In genomic region chr18:63161728-63162195, GRCh38 we compare ENCODE assay signal across 8 cellular contexts.
DNase-seq lines count a peak whose midpoint lies in the region; ATAC-seq and TF ChIP-seq lines count a peak whose summit lies in the region.

No MANE protein-coding gene starts in this region.

- POLR2A ChIA-PET in SK-N-SH (lab: Yijun Ruan, JAX), result no interaction called here

- peak; percentile 48 for ATAC-seq in GM19023 (IDR thresholded peaks at IDR 0.05; ENCODE audit: unreplicated experiment)
- ATAC-seq in HG03159 (IDR thresholded peaks at IDR 0.05; ENCODE audit: unreplicated experiment), result peak; percentile 56

- peak overlapping the region; percentile 36; the same call in 1 of the 2 replicates for H2AFZ ChIP-seq in SK-N-SH (ENCODE audit: low read depth)

- WGBS in SK-N-SH (ENCODE audit: low lambda C conversion rate), result 10% methylated on average over 9 of the region's 9 CpGs

- H3F3A ChIP-seq in SK-N-SH (replicated peaks; ENCODE audit: insufficient read depth), result peaks cover 6% of the 10 kb centered on the region

- H3K36me3 ChIP-seq in SK-N-SH (replicated peaks in 1 of 2; ENCODE audit: control insufficient read depth in 1 of 2, insufficient read depth in 2 of 2, low read length in 1 of 2), result no peaks in the 10 kb centered on the region

- CTCF ChIA-PET in SK-N-SH (lab: Yijun Ruan, JAX), result interaction anchor here (1.5 to 1.9 kb wide), 2 partner anchors 18 to 161 kb away, joined by 3 to 4 read pairs; no protein-coding TSS in a partner anchor

- H3K4me2 ChIP-seq in SK-N-SH, result peak overlapping the region; percentile 59

- H3K27me3 ChIP-seq in SK-N-SH (ENCODE audit: insufficient read depth), result no peaks in the 10 kb centered on the region

- DNase-seq in ACHN (peak; percentile 78), SK-N-SH (no peak), hepatic stellate cell (ENCODE audit: low spot score) (peak; percentile 89), 8988T (no peak)
- peak; percentile 59 for DNase-seq in activated naive CD8-positive, alpha-beta T cell treated with anti-CD3 and anti-CD28 coated beads, Interleukin-2, amount 50 U/mL, for 16 hours (ENCODE audit: low read depth, low spot score)
- peak; percentile 47 to 53 for DNase-seq in stimulated activated CD4-positive, alpha-beta T cell treated with anti-CD3 and anti-CD28 coated beads, Interleukin-1b, Interleukin-23, amount 100 ng/mL, for 1 hour (ENCODE audit: low read depth in 2 of 2)

- TF ChIP-seq RAD21 in SK-N-SH (IDR thresholded peaks at IDR 0.05; ENCODE audit: low read length), result no peak

- H3K27ac ChIP-seq in SK-N-SH (ENCODE audit: low read depth in 2 of 2, low read length in 1 of 2), result peak overlapping the region; percentile 79 to 83

- no peaks in the 10 kb centered on the region for H3K9me2 ChIP-seq in SK-N-SH

- H3K79me2 ChIP-seq in SK-N-SH (ENCODE audit: insufficient read depth), result no peaks in the 10 kb centered on the region

- peak; percentile 15 to 78; a peak in 1 of 4 replicates for TF ChIP-seq EP300 in SK-N-SH (IDR thresholded peaks at IDR 0.05; ENCODE audit: borderline replicate concordance in 1 of 2, low read depth in 1 of 2, low read length in 1 of 2)

- H4K20me1 ChIP-seq in SK-N-SH (ENCODE audit: insufficient read depth), result no peaks in the 10 kb centered on the region

- in situ Hi-C loops in ACHN (cut with HindIII; ENCODE audit: low pct_ligation_motif_present, low pct_unique_long_range_greater_than_20kb, low sequenced_read_pairs), result no loop called here

- no peak for TF ChIP-seq CTCF in SK-N-SH (IDR thresholded peaks at IDR 0.05)

- no peak overlapping the region for H3K4me3 ChIP-seq in SK-N-SH (ENCODE audit: low read depth in 2 of 2, low read length in 1 of 2)

- no peaks in the 10 kb centered on the region for H3K9me3 ChIP-seq in SK-N-SH

- H3K4me1 ChIP-seq in SK-N-SH (ENCODE audit: control insufficient read depth in 1 of 2, insufficient read depth in 2 of 2, low read depth in 1 of 2, low read length in 1 of 2), result peaks cover 11 to 37% of the 10 kb centered on the region in 2 experiments; a peak in 2 of 4 replicates

- peak overlapping the region; percentile 19; the same call in 1 of the 2 replicates for H3K9ac ChIP-seq in SK-N-SH

TF ChIP-seq in SK-N-SH, 30 proteins besides CTCF, POLR2A, EP300 and RAD21 (continues in another document):
- TF ChIP-seq GATA2 (CRISPR knock-in tag; IDR thresholded peaks at IDR 0.05), result no peak
- peak; percentile 17; the same call in 1 of the 2 replicates for TF ChIP-seq RXRA (IDR thresholded peaks at IDR 0.05; ENCODE audit: borderline replicate concordance, low read depth)
- TF ChIP-seq MXI1 (IDR thresholded peaks at IDR 0.05; ENCODE audit: low read depth, low read length), result peak; percentile 63
- TF ChIP-seq JUND (IDR thresholded peaks at IDR 0.05), result peak; percentile 95
- TF ChIP-seq GABPA (IDR thresholded peaks at IDR 0.05; ENCODE audit: low read depth), result no peak
- no peak for TF ChIP-seq ELF1 (IDR thresholded peaks at IDR 0.05)
- no peak for TF ChIP-seq TAF1 (IDR thresholded peaks at IDR 0.05; ENCODE audit: borderline replicate concordance, low read depth, low read length)
- TF ChIP-seq USF2 (IDR thresholded peaks at IDR 0.05; ENCODE audit: borderline replicate concordance, low read depth, low read length), result no peak; the same call in 1 of the 2 replicates
- no peak for TF ChIP-seq EZH2phosphoT487 (IDR thresholded peaks at IDR 0.05; ENCODE audit: borderline replicate concordance, low read depth)
- peak; percentile 84 for TF ChIP-seq USF1 (IDR thresholded peaks at IDR 0.05; ENCODE audit: borderline replicate concordance, low read depth)
- no peak for TF ChIP-seq FOXM1 (IDR thresholded peaks at IDR 0.05; ENCODE audit: low read depth)
- TF ChIP-seq FOSL2 (IDR thresholded peaks at IDR 0.05; ENCODE audit: borderline replicate concordance, low read depth), result peak; percentile 97
- TF ChIP-seq NRF1 (IDR thresholded peaks at IDR 0.05; ENCODE audit: low read depth, low read length), result no peak
- no peak for TF ChIP-seq SMC3 (IDR thresholded peaks at IDR 0.05; ENCODE audit: low read depth, low read length)
- no peak for TF ChIP-seq REST (IDR thresholded peaks at IDR 0.05; ENCODE audit: low read depth, low read length)
- TF ChIP-seq POLR2AphosphoS5 (IDR thresholded peaks at IDR 0.05; ENCODE audit: low read depth, low read length), result peak; percentile 38; the same call in 1 of the 2 replicates
- peak; percentile 88 for TF ChIP-seq TCF12 (IDR thresholded peaks at IDR 0.05)
- TF ChIP-seq RCOR1 (IDR thresholded peaks at IDR 0.05; ENCODE audit: low read length), result no peak
- no peak for TF ChIP-seq IRF3 (IDR thresholded peaks at IDR 0.05; ENCODE audit: low read depth, low read length)
- TF ChIP-seq MAX (IDR thresholded peaks at IDR 0.05; ENCODE audit: low read depth), result peak; percentile 96
- TF ChIP-seq MEF2A (IDR thresholded peaks at IDR 0.05; ENCODE audit: borderline replicate concordance, low read depth), result no peak
- TF ChIP-seq PBX3 (IDR thresholded peaks at IDR 0.05), result peak; percentile 89
- TF ChIP-seq TEAD4 (IDR thresholded peaks at IDR 0.05; ENCODE audit: borderline replicate concordance, insufficient read depth), result no peak
- TF ChIP-seq RFX5 (IDR thresholded peaks at IDR 0.05; ENCODE audit: low read length), result no peak
- TF ChIP-seq FOXJ3 (CRISPR knock-in tag; IDR thresholded peaks at IDR 0.05), result no peak

Comparison
In these comparisons a context has a peak if more than half of its experiments do, and no peak if none do; other contexts are left out.
1. DNase-seq: peak in ACHN (single experiment), activated naive CD8-positive, alpha-beta T cell treated with anti-CD3 and anti-CD28 coated beads, Interleukin-2, amount 50 U/mL, for 16 hours (single experiment), hepatic stellate cell (single experiment) and stimulated activated CD4-positive, alpha-beta T cell treated with anti-CD3 and anti-CD28 coated beads, Interleukin-1b, Interleukin-23, amount 100 ng/mL, for 1 hour (2 of 2); none in SK-N-SH (single experiment) and 8988T (single experiment).